In the genomic region with DNA sequence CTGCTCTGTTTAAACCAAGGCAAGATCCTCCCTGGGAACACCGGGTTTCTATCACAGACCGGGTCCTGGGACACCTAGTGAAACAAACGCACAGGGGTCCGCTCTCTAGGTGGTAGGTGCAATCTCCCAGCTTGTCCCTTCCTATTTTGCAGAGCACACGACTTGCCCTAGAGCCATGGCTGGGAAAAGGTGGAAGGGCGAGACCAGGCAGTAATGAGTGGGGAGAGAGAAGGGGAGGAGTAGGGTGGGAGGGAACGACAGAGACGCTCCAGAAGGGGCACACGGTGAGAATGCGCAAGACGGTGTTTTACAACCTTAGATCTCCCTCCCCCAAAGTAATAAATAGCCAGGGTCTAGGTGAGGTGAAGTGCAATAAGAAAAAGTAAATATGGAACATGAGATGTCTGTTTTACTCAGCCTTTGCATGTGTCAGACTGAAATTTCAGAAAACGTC, we compare ENCODE assay signal across 8 cellular contexts. TPM values are rescaled to one million over a fixed set of nuclear protein-coding genes. Genes with fewer than 3 reads are reported as not detected.
DNase-seq lines count a peak whose midpoint lies in the region; ATAC-seq and TF ChIP-seq lines count a peak whose summit lies in the region.

No MANE protein-coding gene starts in this region.

- no peaks in the 10 kb centered on the region for H3F3A ChIP-seq in SU-DHL-6 (ENCODE audit: insufficient read depth)

- H3K36me3 ChIP-seq in ES-I3 (ENCODE audit: insufficient read depth, low read length) = no peaks in the 10 kb centered on the region
- H3K36me3 ChIP-seq in SU-DHL-6 (ENCODE audit: low read length) = no peaks in the 10 kb centered on the region
- no peaks in the 10 kb centered on the region for H3K36me3 ChIP-seq in gastroesophageal sphincter

- no peak for TF ChIP-seq CTCF in SU-DHL-6 (IDR thresholded peaks at IDR 0.05; ENCODE audit: insufficient read depth, low read length, poor library complexity, severe bottlenecking)
- no peak for TF ChIP-seq CTCF in gastroesophageal sphincter (IDR thresholded peaks at IDR 0.05)
- no peak for TF ChIP-seq CTCF in progenitor cell of endocrine pancreas (IDR thresholded peaks at IDR 0.05; ENCODE audit: unreplicated experiment)

- no peak for TF ChIP-seq POLR2A in gastroesophageal sphincter (IDR thresholded peaks at IDR 0.05)

- no peaks in the 10 kb centered on the region for H3K9me3 ChIP-seq in ES-I3 (ENCODE audit: control insufficient read depth, insufficient read depth, low read length)
- no peaks in the 10 kb centered on the region for H3K9me3 ChIP-seq in SU-DHL-6 (ENCODE audit: insufficient read depth, low read length)
- H3K9me3 ChIP-seq in gastroesophageal sphincter = peaks cover 0 to 20% (median 0%) of the 10 kb centered on the region in 3 donors

- H3K9ac ChIP-seq in ES-I3 (ENCODE audit: low read depth, low read length) = peak overlapping the region; percentile 67
- H3K9ac ChIP-seq in SU-DHL-6 (ENCODE audit: low read length) = no peak overlapping the region

- H3K4me1 Mint-ChIP-seq in progenitor cell of endocrine pancreas (ENCODE audit: low read depth) = peaks cover 24% of the 10 kb centered on the region

- H3K9me2 ChIP-seq in SU-DHL-6 (replicated peaks; ENCODE audit: insufficient read depth, low read length) = no peaks in the 10 kb centered on the region

- H3K27me3 ChIP-seq in SU-DHL-6 (ENCODE audit: low read length) = no peaks in the 10 kb centered on the region
- peaks cover 10% of the 10 kb centered on the region for H3K27me3 ChIP-seq in gastroesophageal sphincter

- no peak for DNase-seq in progenitor cell of endocrine pancreas (ENCODE audit: low spot score, unreplicated experiment)
- DNase-seq in NCI-H446 treated with DMSO at 0.1 percent for 48 hours (lab: John Stamatoyannopoulos, UW) = no peak
- DNase-seq in NCI-H345 (lab: John Stamatoyannopoulos, UW) = no peak
- DNase-seq in NCI-H2029 (lab: John Stamatoyannopoulos, UW) = no peak

- peak overlapping the region; percentile 66 for H3K4me2 ChIP-seq in SU-DHL-6 (ENCODE audit: low read depth, low read length, poor library complexity, severe bottlenecking)

- H4K20me1 ChIP-seq in SU-DHL-6 (ENCODE audit: low read depth, low read length) = no peaks in the 10 kb centered on the region

- H3K4me1 ChIP-seq in ES-I3 (ENCODE audit: insufficient read depth, low read length) (no peaks in the 10 kb centered on the region), gastroesophageal sphincter (peaks cover 0 to 20% (median 5%) of the 10 kb centered on the region in 3 donors)

- H3K79me2 ChIP-seq in SU-DHL-6 (ENCODE audit: insufficient read depth, low read length) = no peaks in the 10 kb centered on the region

- H3K36me3 Mint-ChIP-seq in progenitor cell of endocrine pancreas (ENCODE audit: insufficient read depth) = peaks cover 10% of the 10 kb centered on the region

- no peak for ATAC-seq in gastroesophageal sphincter
- ATAC-seq in GM21515 (IDR thresholded peaks at IDR 0.05; ENCODE audit: unreplicated experiment) = no peak

- H3K27ac ChIP-seq in SU-DHL-6 (ENCODE audit: low read depth, low read length) (no peak overlapping the region), gastroesophageal sphincter (peak overlapping the region; percentile 10 to 87 (median 82))

- H2AFZ ChIP-seq in SU-DHL-6 (ENCODE audit: low read depth, low read length, severe bottlenecking) = peak overlapping the region; percentile 77

- H3K27me3 Mint-ChIP-seq in progenitor cell of endocrine pancreas = peaks cover 11% of the 10 kb centered on the region

- WGBS in gastroesophageal sphincter (ENCODE audit: low coverage in 1 of 2), 2 donors = 6 to 11% methylated on average over 7 to 12 of the region's 12 CpGs

- peak overlapping the region; percentile 88 for H3K27ac Mint-ChIP-seq in progenitor cell of endocrine pancreas

- TF ChIP-seq EP300 in gastroesophageal sphincter (IDR thresholded peaks at IDR 0.05) = no peak

- peaks cover 14% of the 10 kb centered on the region for H3K9me3 Mint-ChIP-seq in progenitor cell of endocrine pancreas (ENCODE audit: low read depth)

- H3K4me3 Mint-ChIP-seq in progenitor cell of endocrine pancreas (ENCODE audit: low read depth) = peak overlapping the region; percentile 80

- H3K4me3 ChIP-seq in SU-DHL-6 (ENCODE audit: insufficient read depth, low read length, poor library complexity, severe bottlenecking) (peak overlapping the region; percentile 54), gastroesophageal sphincter (peak overlapping the region; percentile 43 to 83)

RNA-seq across cellular contexts. Expression of a gene that starts 9.3 kb away (rescaled TPM):
- 10 to 100 TPM; 21.9 to 78.4 (median 34.8) TPM for total RNA-seq in gastroesophageal sphincter
- total RNA-seq in progenitor cell of endocrine pancreas = 12.4 and 15.2 TPM in 2 replicates
